8 cellular contexts compared by ENCODE assay signal in the genomic region with DNA sequence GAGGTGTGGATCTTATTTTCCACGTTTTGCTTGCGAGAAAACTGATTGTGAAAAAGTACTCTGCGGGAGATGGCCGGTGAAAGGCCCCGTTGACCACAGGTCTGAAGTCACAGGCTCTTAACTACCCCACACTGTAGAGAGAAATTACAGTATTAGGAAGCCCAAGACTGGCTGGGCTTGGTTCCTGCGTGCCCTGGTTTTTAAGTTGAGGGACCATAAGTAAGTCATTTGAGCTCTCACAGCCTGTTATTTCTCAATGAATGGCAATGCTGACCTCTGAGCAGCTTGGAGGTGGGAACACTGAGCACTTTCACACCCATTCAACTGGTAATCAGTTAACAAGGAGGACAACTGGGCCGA. TPM values are rescaled to one million over a fixed set of nuclear protein-coding genes. Genes with fewer than 3 reads are reported as not detected.
DNase-seq lines count a peak whose midpoint lies in the region; ATAC-seq, FAIRE-seq and TF ChIP-seq lines count a peak whose summit lies in the region.

No MANE protein-coding gene starts in this region.

- H3K4me3 ChIP-seq in bronchial epithelial cell (ENCODE audit: low read depth, low read length) (peak overlapping the region; percentile 80), neural cell (ENCODE audit: low read length) (peak overlapping the region; percentile 62)

- no peaks in the 10 kb centered on the region for H3K9me3 ChIP-seq in neural cell (ENCODE audit: low read length)

- no peak for FAIRE-seq in bronchial epithelial cell (lab: Jason Lieb, UNC)

- TF ChIP-seq EP300 in neural cell (conservative IDR thresholded peaks at IDR 0.05; ENCODE audit: poor library complexity, severe bottlenecking) = no peak

- H3K79me2 ChIP-seq in neural cell (replicated peaks; ENCODE audit: insufficient read depth, low read length) = no peaks in the 10 kb centered on the region

- H3K27me3 ChIP-seq in bronchial epithelial cell (ENCODE audit: control insufficient read depth, insufficient read depth, low read length) = no peaks in the 10 kb centered on the region
- H3K27me3 ChIP-seq in neural cell (ENCODE audit: insufficient read depth, low read depth, low read length) = peaks cover 14% of the 10 kb centered on the region

- H2AFZ ChIP-seq in neural cell (ENCODE audit: low read depth, low read length) = no peak overlapping the region

- no peak for TF ChIP-seq RAD21 in neural cell (conservative IDR thresholded peaks at IDR 0.05)

- DNase-seq in bronchial epithelial cell (ENCODE audit: low read depth) (no peak), SK-N-DZ (ENCODE audit: low spot score) (no peak)
- DNase-seq in stimulated activated CD4-positive, alpha-beta T cell treated with anti-CD3 and anti-CD28 coated beads, Interleukin-12 subunit alpha, Interleukin-12 subunit beta, amount 100 ng/mL, for 4 hours = no peak
- DNase-seq in stimulated activated CD4-positive, alpha-beta T cell treated with anti-CD3 and anti-CD28 coated beads, Interleukin-2, amount 100 ng/mL, for 24 hours = no peak

- H3K9me2 ChIP-seq in neural cell (ENCODE audit: insufficient read depth, low read length) = no peaks in the 10 kb centered on the region

- ATAC-seq in GM18502 (IDR thresholded peaks at IDR 0.05; ENCODE audit: poor library complexity, unreplicated experiment) = peak; percentile 6
- ATAC-seq in HG02973 (IDR thresholded peaks at IDR 0.05; ENCODE audit: unreplicated experiment) = peak; percentile 13
- ATAC-seq in HG03520 (IDR thresholded peaks at IDR 0.05; ENCODE audit: unreplicated experiment) = no peak

- TF ChIP-seq CTCF in bronchial epithelial cell (IDR thresholded peaks at IDR 0.05; ENCODE audit: insufficient read depth, low read length, severe bottlenecking) (no peak), neural cell (IDR thresholded peaks at IDR 0.05; ENCODE audit: poor library complexity, severe bottlenecking) (no peak)

- H3F3A ChIP-seq in neural cell (ENCODE audit: insufficient read depth, low read length, poor library complexity, severe bottlenecking) = no peaks in the 10 kb centered on the region

- no peak overlapping the region for H3K4me2 ChIP-seq in neural cell (ENCODE audit: low read length)

- no peak overlapping the region for H3K27ac ChIP-seq in neural cell (ENCODE audit: low read length)

- no peak overlapping the region for H3K9ac ChIP-seq in neural cell (ENCODE audit: low read length)

- H4K20me1 ChIP-seq in neural cell (ENCODE audit: insufficient read depth) = no peaks in the 10 kb centered on the region

- H3K36me3 ChIP-seq in bronchial epithelial cell (ENCODE audit: control insufficient read depth, insufficient read depth, low read length) (peaks cover 2% of the 10 kb centered on the region), neural cell (ENCODE audit: insufficient read depth, low read length) (no peaks in the 10 kb centered on the region)

TF ChIP-seq in neural cell, 6 proteins besides CTCF, POLR2A, EP300 and RAD21:
- TF ChIP-seq POLR2AphosphoS5 (IDR thresholded peaks at IDR 0.05) = no peak
- no peak for TF ChIP-seq TAF1 (IDR thresholded peaks at IDR 0.05; ENCODE audit: low read depth)
- TF ChIP-seq MXI1 (conservative IDR thresholded peaks at IDR 0.05; ENCODE audit: poor library complexity, severe bottlenecking) = no peak
- TF ChIP-seq, protein P1, sequence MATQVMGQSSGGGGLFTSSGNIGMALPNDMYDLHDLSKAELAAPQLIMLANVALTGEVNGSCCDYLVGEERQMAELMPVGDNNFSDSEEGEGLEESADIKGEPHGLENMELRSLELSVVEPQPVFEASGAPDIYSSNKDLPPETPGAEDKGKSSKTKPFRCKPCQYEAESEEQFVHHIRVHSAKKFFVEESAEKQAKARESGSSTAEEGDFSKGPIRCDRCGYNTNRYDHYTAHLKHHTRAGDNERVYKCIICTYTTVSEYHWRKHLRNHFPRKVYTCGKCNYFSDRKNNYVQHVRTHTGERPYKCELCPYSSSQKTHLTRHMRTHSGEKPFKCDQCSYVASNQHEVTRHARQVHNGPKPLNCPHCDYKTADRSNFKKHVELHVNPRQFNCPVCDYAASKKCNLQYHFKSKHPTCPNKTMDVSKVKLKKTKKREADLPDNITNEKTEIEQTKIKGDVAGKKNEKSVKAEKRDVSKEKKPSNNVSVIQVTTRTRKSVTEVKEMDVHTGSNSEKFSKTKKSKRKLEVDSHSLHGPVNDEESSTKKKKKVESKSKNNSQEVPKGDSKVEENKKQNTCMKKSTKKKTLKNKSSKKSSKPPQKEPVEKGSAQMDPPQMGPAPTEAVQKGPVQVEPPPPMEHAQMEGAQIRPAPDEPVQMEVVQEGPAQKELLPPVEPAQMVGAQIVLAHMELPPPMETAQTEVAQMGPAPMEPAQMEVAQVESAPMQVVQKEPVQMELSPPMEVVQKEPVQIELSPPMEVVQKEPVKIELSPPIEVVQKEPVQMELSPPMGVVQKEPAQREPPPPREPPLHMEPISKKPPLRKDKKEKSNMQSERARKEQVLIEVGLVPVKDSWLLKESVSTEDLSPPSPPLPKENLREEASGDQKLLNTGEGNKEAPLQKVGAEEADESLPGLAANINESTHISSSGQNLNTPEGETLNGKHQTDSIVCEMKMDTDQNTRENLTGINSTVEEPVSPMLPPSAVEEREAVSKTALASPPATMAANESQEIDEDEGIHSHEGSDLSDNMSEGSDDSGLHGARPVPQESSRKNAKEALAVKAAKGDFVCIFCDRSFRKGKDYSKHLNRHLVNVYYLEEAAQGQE (IDR thresholded peaks at IDR 0.05; ENCODE audit: borderline replicate concordance) = no peak
- TF ChIP-seq SMC3 (conservative IDR thresholded peaks at IDR 0.05; ENCODE audit: poor library complexity) = no peak
- TF ChIP-seq EZH2 (IDR thresholded peaks at IDR 0.05; ENCODE audit: borderline replicate concordance, insufficient read depth, low read length, poor library complexity, severe bottlenecking) = no peak
TF ChIP-seq in neural cell: peak in this region for 0.

RNA-seq across cellular contexts. Expression of a gene that starts 0.4 kb away (rescaled TPM):
- total RNA-seq in bronchial epithelial cell = 192 and 403 TPM in 2 replicates
- polyA plus RNA-seq in neural cell = 0.40 TPM in 1 of 2 replicates, not detected in the other
- not detected in 2 replicates for polyA minus RNA-seq in neural cell
- 3.6 and 8.4 TPM in 2 replicates for polyA plus RNA-seq in SK-N-DZ (2014; cell fraction: cytosol; rRNA removed)
- 4.1 and 4.8 TPM in 2 replicates for polyA plus RNA-seq in SK-N-DZ (2014; cell fraction: nucleus; rRNA removed)
